In genomic region chr7:77727527-77727926, GRCh38 we compare ENCODE assay signal across 10 cellular contexts. TPM values are rescaled to one million over a fixed set of nuclear protein-coding genes. Genes with fewer than 3 reads are reported as not detected.
DNase-seq lines count a peak whose midpoint lies in the region; ATAC-seq, FAIRE-seq and TF ChIP-seq lines count a peak whose summit lies in the region.
"Had no signal": no experiment of that assay in that cellular context is flagged by ENCODE, and none has a peak within 500 bp of the region (broad histone marks: within the 10 kb centered on the region; RNA-seq: fewer than 3 reads in every experiment).

No MANE protein-coding gene starts in this region.

- ATAC-seq in effector memory CD8-positive, alpha-beta T cell (replicated peaks): no peak
- ATAC-seq in pancreas (peak; percentile 36 to 49 (median 41)), Right ventricle myocardium superior (ENCODE audit: poor library complexity) (no peak)

- H3K27ac ChIP-seq in pancreas: peak overlapping the region in 2 of 4 donors; percentile 5 to 19

- intact Hi-C loops in pancreas (cut with DNase I): no loop called here
- intact Hi-C loops in Right ventricle myocardium superior (cut with DNase I): no loop called here

- H3K27ac Mint-ChIP-seq in effector memory CD8-positive, alpha-beta T cell: peak overlapping the region; percentile 24 to 88

- peaks cover 8% of the 10 kb centered on the region for H3K36me3 Mint-ChIP-seq in effector memory CD8-positive, alpha-beta T cell (ENCODE audit: insufficient read depth)
- H3K36me3 Mint-ChIP-seq: naive B cell had no signal

- peak; percentile 5 for DNase-seq in NCI-H1436 (lab: John Stamatoyannopoulos, UW)
- no peak for DNase-seq in NCI-H1436 treated with DMSO at 0.1 percent for 48 hours (lab: John Stamatoyannopoulos, UW)
- peak; percentile 35 for DNase-seq in NCI-H1105 treated with DMSO at 0.1 percent for 48 hours (lab: John Stamatoyannopoulos, UW)
- no peak for DNase-seq in effector memory CD8-positive, alpha-beta T cell
- DNase-seq in pancreas: no peak
- DNase-seq in NOMO-1 treated with DMSO at 0.1 percent for 48 hours (lab: John Stamatoyannopoulos, UW; ENCODE audit: unreplicated experiment): no peak
- DNase-seq in NCI-H1048 (lab: John Stamatoyannopoulos, UW): no peak
- DNase-seq in Right ventricle myocardium superior: no peak
- DNase-seq: ACHN, naive B cell had no signal

- peak overlapping the region; percentile 24 to 66 for H3K4me3 Mint-ChIP-seq in effector memory CD8-positive, alpha-beta T cell

- H3K4me3 ChIP-seq in pancreas: no peak overlapping the region

- H3K27me3 Mint-ChIP-seq in effector memory CD8-positive, alpha-beta T cell: no peaks in the 10 kb centered on the region
- H3K27me3 Mint-ChIP-seq: naive B cell had no signal

- peaks cover 36 to 51% of the 10 kb centered on the region in 2 donors for H3K4me1 Mint-ChIP-seq in effector memory CD8-positive, alpha-beta T cell (ENCODE audit: low read depth in 2 of 2)

- H3K4me1 ChIP-seq in pancreas: peaks cover 0 to 25% (median 23%) of the 10 kb centered on the region in 3 donors

- no peak for FAIRE-seq in pancreas (lab: Jason Lieb, UNC)

- WGBS in pancreas, 2 donors: 56 to 60% methylated on average over 3 of the region's 3 CpGs

- H3K36me3 ChIP-seq in pancreas: no peaks in the 10 kb centered on the region

- no peaks in the 10 kb centered on the region for H3K27me3 ChIP-seq in pancreas

- no peaks in the 10 kb centered on the region for H3K9me3 ChIP-seq in pancreas

- H3K9me3 Mint-ChIP-seq in effector memory CD8-positive, alpha-beta T cell: no peaks in the 10 kb centered on the region
- H3K9me3 Mint-ChIP-seq: naive B cell had no signal

- TF ChIP-seq CTCF in pancreas (IDR thresholded peaks at IDR 0.05): no peak

RNA-seq across cellular contexts. Expression of gene RSBN1L, which starts 31.3 kb away (rescaled TPM):
- total RNA-seq in pancreas (10 to 100 TPM in 2 of 6 donors, 1 to 10 TPM in 4; 7.6 to 14.3 (median 9.0) TPM), Right ventricle myocardium superior (9.3 TPM)
- polyA plus RNA-seq in pancreas: 1 to 10 TPM; 5.0 to 9.7 TPM

Comparison
In these comparisons a context has a peak if more than half of its experiments do, and no peak if none do; other contexts are left out.
1. DNase-seq: peak in NCI-H1436 (single experiment) and NCI-H1105 treated with DMSO at 0.1 percent for 48 hours (single experiment); none in NCI-H1436 treated with DMSO at 0.1 percent for 48 hours (single experiment), effector memory CD8-positive, alpha-beta T cell (0 of 3), pancreas (0 of 6), NOMO-1 treated with DMSO at 0.1 percent for 48 hours (single experiment), NCI-H1048 (single experiment) and Right ventricle myocardium superior (single experiment).
2. ATAC-seq: peak in pancreas (4 of 4); none in effector memory CD8-positive, alpha-beta T cell (single experiment) and Right ventricle myocardium superior (single experiment).